ENCODE assay signal across 1 cellular context in the genomic region with DNA sequence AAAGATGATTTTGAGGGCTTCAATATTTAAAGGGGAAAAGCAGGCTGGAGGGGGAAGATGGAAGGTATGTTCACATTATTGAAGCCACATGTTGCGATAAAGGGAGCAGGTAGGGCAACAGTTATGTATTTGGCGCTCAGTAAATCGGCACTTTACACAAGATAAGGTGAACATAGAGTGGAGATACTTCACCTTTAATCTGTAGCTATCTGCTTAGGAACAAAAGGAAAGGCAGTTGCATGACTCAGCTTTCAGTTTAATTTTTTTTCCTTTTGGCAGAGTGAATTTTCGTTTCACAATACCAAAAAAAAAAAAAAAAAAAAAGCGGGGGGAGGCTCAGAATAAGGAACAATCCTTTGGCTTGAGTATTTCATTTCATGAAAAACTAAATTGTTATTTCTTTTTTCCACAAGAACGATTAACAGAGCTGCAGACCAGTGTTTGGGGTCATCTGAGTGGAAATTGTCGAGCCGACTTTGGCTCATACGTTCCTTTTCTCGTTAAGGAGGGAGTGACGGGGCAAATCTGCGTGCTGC.
TF ChIP-seq lines count a peak whose summit lies in the region.

No MANE protein-coding gene starts in this region.

TF ChIP-seq in GM23338, 12 proteins besides CTCF, POLR2A, EP300 and RAD21 (continued from another document):
- TF ChIP-seq, protein P1, sequence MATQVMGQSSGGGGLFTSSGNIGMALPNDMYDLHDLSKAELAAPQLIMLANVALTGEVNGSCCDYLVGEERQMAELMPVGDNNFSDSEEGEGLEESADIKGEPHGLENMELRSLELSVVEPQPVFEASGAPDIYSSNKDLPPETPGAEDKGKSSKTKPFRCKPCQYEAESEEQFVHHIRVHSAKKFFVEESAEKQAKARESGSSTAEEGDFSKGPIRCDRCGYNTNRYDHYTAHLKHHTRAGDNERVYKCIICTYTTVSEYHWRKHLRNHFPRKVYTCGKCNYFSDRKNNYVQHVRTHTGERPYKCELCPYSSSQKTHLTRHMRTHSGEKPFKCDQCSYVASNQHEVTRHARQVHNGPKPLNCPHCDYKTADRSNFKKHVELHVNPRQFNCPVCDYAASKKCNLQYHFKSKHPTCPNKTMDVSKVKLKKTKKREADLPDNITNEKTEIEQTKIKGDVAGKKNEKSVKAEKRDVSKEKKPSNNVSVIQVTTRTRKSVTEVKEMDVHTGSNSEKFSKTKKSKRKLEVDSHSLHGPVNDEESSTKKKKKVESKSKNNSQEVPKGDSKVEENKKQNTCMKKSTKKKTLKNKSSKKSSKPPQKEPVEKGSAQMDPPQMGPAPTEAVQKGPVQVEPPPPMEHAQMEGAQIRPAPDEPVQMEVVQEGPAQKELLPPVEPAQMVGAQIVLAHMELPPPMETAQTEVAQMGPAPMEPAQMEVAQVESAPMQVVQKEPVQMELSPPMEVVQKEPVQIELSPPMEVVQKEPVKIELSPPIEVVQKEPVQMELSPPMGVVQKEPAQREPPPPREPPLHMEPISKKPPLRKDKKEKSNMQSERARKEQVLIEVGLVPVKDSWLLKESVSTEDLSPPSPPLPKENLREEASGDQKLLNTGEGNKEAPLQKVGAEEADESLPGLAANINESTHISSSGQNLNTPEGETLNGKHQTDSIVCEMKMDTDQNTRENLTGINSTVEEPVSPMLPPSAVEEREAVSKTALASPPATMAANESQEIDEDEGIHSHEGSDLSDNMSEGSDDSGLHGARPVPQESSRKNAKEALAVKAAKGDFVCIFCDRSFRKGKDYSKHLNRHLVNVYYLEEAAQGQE (IDR thresholded peaks at IDR 0.05; ENCODE audit: unreplicated experiment) = no peak
- TF ChIP-seq ZNF331 (CRISPR knock-in tag; IDR thresholded peaks at IDR 0.05; ENCODE audit: low read depth) = no peak
- TF ChIP-seq NANOG (IDR thresholded peaks at IDR 0.05; ENCODE audit: borderline replicate concordance) = no peak
- TF ChIP-seq EZH2 (IDR thresholded peaks at IDR 0.05; ENCODE audit: low read depth, unreplicated experiment) = no peak
TF ChIP-seq in GM23338: peak in this region for 0.
